ENCODE assay signal across 2 cellular contexts in genomic region chr2:168465594-168465993, GRCh38.
A peak's percentile ranks its signal among the peaks of the same experiment; 100 is the strongest.
TF ChIP-seq lines count a peak whose summit lies in the region.

No MANE protein-coding gene starts in this region.

TF ChIP-seq in IMR-90, 13 proteins besides CTCF, POLR2A, EP300 and RAD21:
- TF ChIP-seq MXI1 (IDR thresholded peaks at IDR 0.05; ENCODE audit: borderline replicate concordance, low read depth, low read length) (no peak), CEBPB (IDR thresholded peaks at IDR 0.05; ENCODE audit: low read depth, low read length) (peak; percentile 43; the same call in 1 of the 2 replicates)

TF ChIP-seq in K562, 482 proteins besides CTCF, POLR2A, EP300 and RAD21:
- TF ChIP-seq CEBPB (tag; IDR thresholded peaks at IDR 0.05): 0 out of 2 replicates have a peak, but pooled peaks have one; percentile 11
- TF ChIP-seq SMARCC2 (IDR thresholded peaks at IDR 0.05; ENCODE audit: low read depth): no peak
- no peak for TF ChIP-seq NELFE (IDR thresholded peaks at IDR 0.05; ENCODE audit: insufficient read depth, insufficient read length)
